Comparison of ENCODE assay signal across 11 cellular contexts in genomic region chr4:158610790-158611189, GRCh38.
DNase-seq lines count a peak whose midpoint lies in the region; ATAC-seq and TF ChIP-seq lines count a peak whose summit lies in the region.
"Had no signal": no experiment of that assay in that cellular context is flagged by ENCODE, and none has a peak within 500 bp of the region (broad histone marks: within the 10 kb centered on the region; RNA-seq: fewer than 3 reads in every experiment).

No MANE protein-coding gene starts in this region.

- H3K27ac ChIP-seq in mammary epithelial cell (ENCODE audit: insufficient read depth, low read depth, low read length) (no peak overlapping the region), coronary artery (peak overlapping the region in 1 of 2 donors; percentile 29), RWPE1 (no peak overlapping the region)
- H3K27ac ChIP-seq: HL-60, vagina had no signal

- H3K36me3 ChIP-seq in mammary epithelial cell (ENCODE audit: insufficient read depth, low read length): peaks cover 2% of the 10 kb centered on the region
- H3K36me3 ChIP-seq: vagina had no signal

- H3K9me3 ChIP-seq in mammary epithelial cell (replicated peaks; ENCODE audit: insufficient read depth, low read length): no peaks in the 10 kb centered on the region
- H3K9me3 ChIP-seq: vagina had no signal

- dilution Hi-C loops in mammary epithelial cell (cut with HindIII; ENCODE audit: low sequenced_read_pairs): no loop called here

- peak; percentile 97 for ATAC-seq in GM18502 (IDR thresholded peaks at IDR 0.05; ENCODE audit: poor library complexity, unreplicated experiment)
- peak; percentile 91 for ATAC-seq in GM21515 (IDR thresholded peaks at IDR 0.05; ENCODE audit: unreplicated experiment)
- ATAC-seq in HG03196 (IDR thresholded peaks at IDR 0.05; ENCODE audit: unreplicated experiment): peak; percentile 92
- no peak for ATAC-seq in esophagus mucosa

- H3K4me2 ChIP-seq in mammary epithelial cell (ENCODE audit: insufficient read depth, low read depth, low read length): no peak overlapping the region

- no peak overlapping the region for H3K4me3 ChIP-seq in mammary epithelial cell (replicated peaks in 1 of 3; ENCODE audit: insufficient read depth in 1 of 3, low read depth in 2 of 3, low read length in 3 of 3)
- H3K4me3 ChIP-seq in coronary artery: no peak overlapping the region
- H3K4me3 ChIP-seq: lung, vagina had no signal

- in situ Hi-C loops in mammary epithelial cell (cut with MboI; ENCODE audit: low sequenced_read_pairs in 2 of 2): loop anchor here in 1 of 2 donors (25.0 kb wide), 1 partner anchor 623 kb away; no protein-coding TSS in a partner anchor

- peak; percentile 18 for DNase-seq in mammary epithelial cell
- DNase-seq in NCI-H1105 (lab: John Stamatoyannopoulos, UW): no peak
- DNase-seq in coronary artery (ENCODE audit: low spot score): no peak
- DNase-seq in RWPE1 (ENCODE audit: low spot score): no peak

- no peak overlapping the region for H3K9ac ChIP-seq in mammary epithelial cell (ENCODE audit: insufficient read depth, low read length)

- H3K79me2 ChIP-seq in mammary epithelial cell (ENCODE audit: insufficient read depth, low read length): no peaks in the 10 kb centered on the region

- H4K20me1 ChIP-seq in mammary epithelial cell (ENCODE audit: insufficient read depth, low read length): no peaks in the 10 kb centered on the region

- no TSS peak for BruUV-seq in mammary epithelial cell (replicated peaks; lab: Mats Ljungman, UMichigan)

- intact Hi-C loops in mammary epithelial cell (cut with micrococcal nuclease): no loop called here

- CTCF ChIA-PET in mammary epithelial cell (lab: Charles Lee; ENCODE audit: low non-redundant PET) (no interaction called here), RWPE1 (lab: Yijun Ruan, JAX) (interaction anchor here (1.1 kb wide), 1 partner anchor 186 kb away, joined by 3 read pairs; no protein-coding TSS in a partner anchor)

- POLR2A ChIA-PET in RWPE1 (lab: Yijun Ruan, JAX; ENCODE audit: low non-redundant PET): no interaction called here

- no peak for TF ChIP-seq CTCF in mammary epithelial cell (conservative IDR thresholded peaks at IDR 0.05 in 1 of 2, IDR thresholded peaks at IDR 0.05 in 1 of 2; ENCODE audit: extremely low read depth in 1 of 2, insufficient read depth in 1 of 2, low read depth in 1 of 2, low read length in 2 of 2)
- no peak for TF ChIP-seq CTCF in coronary artery (IDR thresholded peaks at IDR 0.05)
- no peak for TF ChIP-seq CTCF in RWPE1 (conservative IDR thresholded peaks at IDR 0.05; ENCODE audit: low read depth)

- peak overlapping the region; percentile 4 for H2AFZ ChIP-seq in mammary epithelial cell (ENCODE audit: low read depth, low read length)

- 100% methylated on average over 1 of the region's 1 CpG for WGBS in mammary epithelial cell (ENCODE audit: low coverage, missing lambda C conversion rate)

- H3K4me1 ChIP-seq in mammary epithelial cell (ENCODE audit: insufficient read depth, low read length): no peaks in the 10 kb centered on the region
- H3K4me1 ChIP-seq: vagina had no signal

- no peaks in the 10 kb centered on the region for H3K27me3 ChIP-seq in mammary epithelial cell (ENCODE audit: insufficient read depth, low read length)
- H3K27me3 ChIP-seq: vagina had no signal
